Comparison of ENCODE assay signal across 17 cellular contexts in the genomic region with DNA sequence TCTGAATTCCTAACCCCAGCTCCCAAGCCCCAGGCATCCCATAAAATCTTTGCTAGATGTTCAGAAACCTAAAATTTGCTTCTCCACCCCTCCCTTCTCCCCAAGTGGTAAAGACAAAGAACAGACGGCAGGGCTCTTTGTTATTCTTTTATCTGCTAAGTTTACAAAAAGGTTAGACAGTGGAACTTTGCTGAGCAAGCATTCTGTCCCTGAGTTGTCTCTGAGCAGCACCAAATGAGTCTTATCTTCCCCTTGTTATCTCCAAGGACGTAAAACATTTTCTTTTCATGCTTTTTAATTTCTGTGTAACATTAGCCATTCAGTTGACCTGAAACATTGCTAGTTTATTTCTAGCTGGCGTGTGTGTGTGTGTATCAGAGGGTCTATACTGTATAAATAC. TPM values are rescaled to one million over a fixed set of nuclear protein-coding genes. Genes with fewer than 3 reads are reported as not detected.
DNase-seq lines count a peak whose midpoint lies in the region; ATAC-seq and TF ChIP-seq lines count a peak whose summit lies in the region.
"Had no signal": no experiment of that assay in that cellular context is flagged by ENCODE, and none has a peak within 500 bp of the region (broad histone marks: within the 10 kb centered on the region; RNA-seq: fewer than 3 reads in every experiment).

No MANE protein-coding gene starts in this region.

- peaks cover 25% of the 10 kb centered on the region for H3K4me1 ChIP-seq in lower lobe of right lung
- H3K4me1 ChIP-seq in testis = peaks cover 19% of the 10 kb centered on the region
- H3K4me1 ChIP-seq: BE2C had no signal

- DNase-seq in WTC11 (ENCODE audit: low spot score) (no peak), dorsolateral prefrontal cortex (no peak), lower lobe of right lung (no peak), testis (peak; percentile 66), glomerular visceral epithelial cell (ENCODE audit: extremely low spot score) (no peak), NCI-H2227 treated with DMSO at 0.1 percent for 48 hours (lab: John Stamatoyannopoulos, UW) (no peak)
- DNase-seq: activated naive CD8-positive, alpha-beta T cell treated with anti-CD3 and anti-CD28 coated beads for 36 hours; BE2C; NCI-H1092 treated with DMSO at 0.1 percent for 48 hours; NCI-H526 treated with DMSO at 0.1 percent for 48 hours; SHP77 treated with DMSO at 0.1 percent for 48 hours; small intestine; stimulated activated CD4-positive, alpha-beta T cell treated with anti-CD3 and anti-CD28 coated beads, Interleukin-4, amount 100 ng/mL, for 24 hours had no signal

- CTCF ChIA-PET in WTC11 (lab: Charles Lee) = interaction anchor here (1.0 to 1.7 kb wide), 3 partner anchors 11 to 19 kb away, joined by 3 to 9 read pairs (median 4); no protein-coding TSS in a partner anchor

- H3K36me3 ChIP-seq in lower lobe of right lung = no peaks in the 10 kb centered on the region
- no peaks in the 10 kb centered on the region for H3K36me3 ChIP-seq in testis (ENCODE audit: low read depth, missing control alignments)
- H3K36me3 ChIP-seq: BE2C, ovary had no signal

- TF ChIP-seq CTCF in WTC11 (IDR thresholded peaks at IDR 0.05) (no peak), dorsolateral prefrontal cortex (IDR thresholded peaks at IDR 0.05 in 54 of 56, conservative IDR thresholded peaks at IDR 0.05 in 2 of 56; ENCODE audit: low read depth in 1 of 56, partially characterized antibody in 56 of 56) (no peak), lower lobe of right lung (IDR thresholded peaks at IDR 0.05) (no peak), testis (IDR thresholded peaks at IDR 0.05) (no peak)

- POLR2A ChIA-PET in WTC11 (lab: Charles Lee) = no interaction called here

- no peaks in the 10 kb centered on the region for H3K9me3 Mint-ChIP-seq in WTC11
- H3K9me3 Mint-ChIP-seq: activated naive CD8-positive, alpha-beta T cell treated with anti-CD3 and anti-CD28 coated beads for 36 hours; T-helper 1 cell treated with Interleukin-12 subunit alpha and Interleukin-12 subunit beta and Interleukin-4 antibody, amounts not matched to agents 30 μg/mL and 1 μg/mL, for 36 hours had no signal

- no peak overlapping the region for H3K4me3 Mint-ChIP-seq in WTC11
- H3K4me3 Mint-ChIP-seq: activated naive CD8-positive, alpha-beta T cell treated with anti-CD3 and anti-CD28 coated beads for 36 hours; T-helper 1 cell treated with Interleukin-12 subunit alpha and Interleukin-12 subunit beta and Interleukin-4 antibody, amounts not matched to agents 30 μg/mL and 1 μg/mL, for 36 hours had no signal

- peaks cover 3% of the 10 kb centered on the region; the same call in 1 of the 2 replicates for H3K36me3 Mint-ChIP-seq in WTC11
- H3K36me3 Mint-ChIP-seq: activated naive CD8-positive, alpha-beta T cell treated with anti-CD3 and anti-CD28 coated beads for 36 hours had no signal

- peaks cover 75% of the 10 kb centered on the region for H3K4me1 Mint-ChIP-seq in WTC11

- peak overlapping the region; percentile 85; the same call in 1 of the 2 replicates for H3K27ac Mint-ChIP-seq in WTC11
- H3K27ac Mint-ChIP-seq: activated naive CD8-positive, alpha-beta T cell treated with anti-CD3 and anti-CD28 coated beads for 36 hours; T-helper 1 cell treated with Interleukin-12 subunit alpha and Interleukin-12 subunit beta and Interleukin-4 antibody, amounts not matched to agents 30 μg/mL and 1 μg/mL, for 36 hours had no signal

- H3K9me3 ChIP-seq in lower lobe of right lung (no peaks in the 10 kb centered on the region), testis (no peaks in the 10 kb centered on the region)
- H3K9me3 ChIP-seq: BE2C, ovary had no signal

- H3K27me3 Mint-ChIP-seq in WTC11 (ENCODE audit: low read depth) = no peaks in the 10 kb centered on the region
- H3K27me3 Mint-ChIP-seq: activated naive CD8-positive, alpha-beta T cell treated with anti-CD3 and anti-CD28 coated beads for 36 hours had no signal

- H3K27me3 ChIP-seq in dorsolateral prefrontal cortex (no peaks in the 10 kb centered on the region), lower lobe of right lung (ENCODE audit: low read depth) (no peaks in the 10 kb centered on the region), testis (no peaks in the 10 kb centered on the region)
- H3K27me3 ChIP-seq: BE2C, ovary had no signal

- WGBS in testis, 2 donors = 27 to 43% methylated on average over 3 of the region's 3 CpGs

- H3K4me3 ChIP-seq in dorsolateral prefrontal cortex (peak overlapping the region in 45 of 59 donors; percentile 2 to 60 (median 33)), lower lobe of right lung (no peak overlapping the region), testis (no peak overlapping the region)
- H3K4me3 ChIP-seq: ovary had no signal

- ATAC-seq in WTC11 (no peak), lower lobe of right lung (peak; percentile 25 to 31), HG03135 (IDR thresholded peaks at IDR 0.05; ENCODE audit: unreplicated experiment) (no peak)
- ATAC-seq: activated CD4-positive, CD25-positive, alpha-beta regulatory T cell treated with anti-CD3 and anti-CD28 coated beads, Interleukin-2, amount 50 U/mL, for 24 hours had no signal

- H3K27ac ChIP-seq in dorsolateral prefrontal cortex (peak overlapping the region; percentile 22 to 95 (median 86)), lower lobe of right lung (no peak overlapping the region), testis (peak overlapping the region; percentile 64 to 78)

- no peak for TF ChIP-seq POLR2A in testis (IDR thresholded peaks at IDR 0.05)

- intact Hi-C loops in dorsolateral prefrontal cortex (cut with DNase I) (no loop called here), lower lobe of right lung (cut with DNase I) (no loop called here), testis (cut with DNase I; ENCODE audit: low total_unique reads) (no loop called here)

TF ChIP-seq in WTC11, 78 proteins besides CTCF, POLR2A, EP300 and RAD21 (continues in another document):
- TF ChIP-seq, protein P1, sequence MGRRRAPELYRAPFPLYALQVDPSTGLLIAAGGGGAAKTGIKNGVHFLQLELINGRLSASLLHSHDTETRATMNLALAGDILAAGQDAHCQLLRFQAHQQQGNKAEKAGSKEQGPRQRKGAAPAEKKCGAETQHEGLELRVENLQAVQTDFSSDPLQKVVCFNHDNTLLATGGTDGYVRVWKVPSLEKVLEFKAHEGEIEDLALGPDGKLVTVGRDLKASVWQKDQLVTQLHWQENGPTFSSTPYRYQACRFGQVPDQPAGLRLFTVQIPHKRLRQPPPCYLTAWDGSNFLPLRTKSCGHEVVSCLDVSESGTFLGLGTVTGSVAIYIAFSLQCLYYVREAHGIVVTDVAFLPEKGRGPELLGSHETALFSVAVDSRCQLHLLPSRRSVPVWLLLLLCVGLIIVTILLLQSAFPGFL (CRISPR knock-in tag; IDR thresholded peaks at IDR 0.05; ENCODE audit: borderline replicate concordance) = no peak
- no peak for TF ChIP-seq CDX4 (CRISPR knock-in tag; IDR thresholded peaks at IDR 0.05; ENCODE audit: borderline replicate concordance)
- no peak for TF ChIP-seq ZNF396 (CRISPR knock-in tag; IDR thresholded peaks at IDR 0.05; ENCODE audit: borderline replicate concordance)
- TF ChIP-seq OVOL2 (CRISPR knock-in tag; IDR thresholded peaks at IDR 0.05; ENCODE audit: borderline replicate concordance) = no peak
- no peak for TF ChIP-seq PRRX2 (CRISPR knock-in tag; IDR thresholded peaks at IDR 0.05)
- TF ChIP-seq, protein P2, sequence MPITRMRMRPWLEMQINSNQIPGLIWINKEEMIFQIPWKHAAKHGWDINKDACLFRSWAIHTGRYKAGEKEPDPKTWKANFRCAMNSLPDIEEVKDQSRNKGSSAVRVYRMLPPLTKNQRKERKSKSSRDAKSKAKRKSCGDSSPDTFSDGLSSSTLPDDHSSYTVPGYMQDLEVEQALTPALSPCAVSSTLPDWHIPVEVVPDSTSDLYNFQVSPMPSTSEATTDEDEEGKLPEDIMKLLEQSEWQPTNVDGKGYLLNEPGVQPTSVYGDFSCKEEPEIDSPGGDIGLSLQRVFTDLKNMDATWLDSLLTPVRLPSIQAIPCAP (CRISPR knock-in tag; IDR thresholded peaks at IDR 0.05) = no peak
- TF ChIP-seq ATF2 (CRISPR knock-in tag; IDR thresholded peaks at IDR 0.05; ENCODE audit: borderline replicate concordance, low read depth) = no peak

RNA-seq across cellular contexts. Expression of gene TJP2, which starts 30.3 kb away (rescaled TPM):
- 155 to 159 TPM (median 156 TPM) in 3 replicates for total RNA-seq in WTC11 (2021)
- 100 to 1,000 TPM in 22 of 120 experiments, 10 to 100 TPM in 98; 22.2 to 199 (median 67.6) TPM for total RNA-seq in dorsolateral prefrontal cortex
- total RNA-seq in lower lobe of right lung = 124 TPM
- total RNA-seq in testis = 100 to 1,000 TPM; 148 to 168 TPM
- polyA plus RNA-seq in testis (ENCODE audit: insufficient read depth, low read depth, low replicate concordance) = 108 TPM

Comparison
In these comparisons a context has a peak if more than half of its experiments do, and no peak if none do; other contexts are left out.
1. ATAC-seq: peak in lower lobe of right lung (2 of 2); none in WTC11 (single experiment) and HG03135 (single experiment).
2. H3K4me3 ChIP-seq: peak in dorsolateral prefrontal cortex (45 of 59); none in lower lobe of right lung (single experiment) and testis (0 of 2).